8 cellular contexts compared by ENCODE assay signal in the genomic region with DNA sequence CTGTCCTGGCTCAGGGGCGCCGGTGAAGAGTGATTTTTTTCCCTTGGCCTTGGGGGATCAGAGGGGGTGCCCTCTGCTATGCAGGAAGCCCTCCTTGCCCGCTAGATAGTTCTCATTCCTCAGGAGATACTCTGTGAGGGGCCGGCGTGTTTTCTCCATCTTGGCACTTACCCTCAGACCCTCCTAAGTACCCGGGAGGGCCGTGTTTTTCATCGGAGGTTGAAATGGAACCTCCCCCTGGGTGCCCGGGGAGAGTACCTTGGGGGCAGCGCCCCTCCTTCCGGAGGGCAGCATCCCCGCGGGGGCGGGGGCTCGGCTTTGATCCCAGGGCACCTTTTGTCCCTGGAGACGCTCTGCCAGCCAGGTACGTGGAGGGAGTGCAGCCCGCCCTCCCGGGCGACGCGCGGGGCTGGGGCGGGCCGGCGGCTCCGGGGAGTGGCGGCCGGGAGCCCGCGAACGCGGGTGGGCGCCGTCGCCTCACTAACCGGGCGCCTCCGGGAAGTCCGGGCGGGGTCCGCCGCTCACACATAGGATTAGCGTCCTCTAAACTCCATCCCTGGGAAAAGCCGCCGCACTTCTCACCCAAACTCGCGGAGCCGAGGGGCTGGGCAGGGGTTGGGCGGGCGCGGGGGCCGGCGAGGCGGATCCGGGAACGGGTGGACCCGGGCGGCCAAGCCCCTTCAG. TPM values are rescaled to one million over a fixed set of nuclear protein-coding genes. Genes with fewer than 3 reads are reported as not detected.
DNase-seq lines count a peak whose midpoint lies in the region; ATAC-seq and TF ChIP-seq lines count a peak whose summit lies in the region.
"Not testable (repeated sequence)": the region's sequence is repeated elsewhere in the genome, so short reads cannot be mapped to it uniquely, and the experiment has no call there.

No MANE protein-coding gene starts in this region.

- H3K27ac Mint-ChIP-seq in Caco-2 (ENCODE audit: unreplicated experiment): not testable (repeated sequence)

- H3K4me3 ChIP-seq in Caco-2 (ENCODE audit: low read depth, low read length): peak overlapping the region; percentile 59
- H3K4me3 ChIP-seq in SJSA1: peak overlapping the region; percentile 65
- H3K4me3 ChIP-seq in fibroblast of pulmonary artery (replicated peaks; ENCODE audit: low read depth, low read length): peak overlapping the region; percentile 60
- peak overlapping the region; percentile 44 to 67 for H3K4me3 ChIP-seq in mucosa of rectum (ENCODE audit: low read length in 2 of 2)

- H3K9me3 ChIP-seq in Caco-2; SJSA1 (replicated peaks); mucosa of rectum (ENCODE audit: control insufficient read depth in 2 of 2, low read length in 2 of 2): not testable (repeated sequence)

- not testable (repeated sequence) for H3K27me3 ChIP-seq in Caco-2 (replicated peaks; ENCODE audit: control insufficient read depth, insufficient read depth, low read length); SJSA1 (replicated peaks); mucosa of rectum (ENCODE audit: control insufficient read depth in 2 of 2, insufficient read depth in 2 of 2, low read length in 2 of 2)

- H3K4me3 Mint-ChIP-seq in Caco-2 (ENCODE audit: unreplicated experiment): peak overlapping the region; percentile 62

- POLR2A ChIA-PET in Caco-2 (lab: Charles Lee): not testable (repeated sequence)

- peak overlapping the region; percentile 56 to 72 for H3K9ac ChIP-seq in mucosa of rectum (ENCODE audit: low read depth in 1 of 2, low read length in 2 of 2)

- CTCF ChIA-PET in Caco-2 (lab: Charles Lee): not testable (repeated sequence)

- peaks cover 22% of the 10 kb centered on the region for H3K36me3 Mint-ChIP-seq in Caco-2 (ENCODE audit: insufficient read depth, unreplicated experiment)

- H3K27me3 Mint-ChIP-seq in Caco-2 (ENCODE audit: insufficient read depth, unreplicated experiment): not testable (repeated sequence)

- intact Hi-C loops in Caco-2 (cut with micrococcal nuclease; ENCODE audit: unreplicated experiment): not testable (repeated sequence)

- not testable (repeated sequence) for H3K4me1 ChIP-seq in Caco-2; SJSA1 (replicated peaks); mucosa of rectum (ENCODE audit: control insufficient read depth in 2 of 2, insufficient read depth in 2 of 2, low read length in 2 of 2)

- DNase-seq in Caco-2 (peak; percentile 40 to 44), SJSA1 (ENCODE audit: low read depth in 1 of 2, low spot score in 2 of 2) (peak in 1 of 2 experiments; percentile 49)
- peak in 3 of 4 experiments; percentile 12 to 44 (median 36) for DNase-seq in activated naive CD4-positive, alpha-beta T cell (lab: John Stamatoyannopoulos, UW)
- not testable (repeated sequence) for DNase-seq in fibroblast of pulmonary artery (ENCODE audit: low read depth)
- peak; percentile 1 to 11 for DNase-seq in stimulated activated CD8-positive, alpha-beta memory T cell treated with anti-CD3 and anti-CD28 coated beads, Interleukin-15, amount 100 ng/mL, for 4 hours (ENCODE audit: low read depth in 2 of 2)

- not testable (repeated sequence) for TF ChIP-seq CTCF in Caco-2 (IDR thresholded peaks at IDR 0.05; ENCODE audit: insufficient read depth in 1 of 2, low read depth in 1 of 2, low read length in 1 of 2, severe bottlenecking in 1 of 2, unreplicated experiment in 1 of 2); fibroblast of pulmonary artery (IDR thresholded peaks at IDR 0.05; ENCODE audit: low read length, missing control alignments)

- peaks cover 17% of the 10 kb centered on the region for H3K4me1 Mint-ChIP-seq in Caco-2 (ENCODE audit: low read depth, unreplicated experiment)

- not testable (repeated sequence) for H3K9me3 Mint-ChIP-seq in Caco-2 (ENCODE audit: unreplicated experiment)

- peak; percentile 28 for ATAC-seq in GM21423 (IDR thresholded peaks at IDR 0.05; ENCODE audit: unreplicated experiment)
- peak; percentile 24 for ATAC-seq in HG03442 (IDR thresholded peaks at IDR 0.05; ENCODE audit: unreplicated experiment)

- BruUV-seq in Caco-2 (replicated peaks; lab: Mats Ljungman, UMichigan): not testable (repeated sequence)

- H3K27ac ChIP-seq in SJSA1 (peak overlapping the region; percentile 79), mucosa of rectum (ENCODE audit: low read depth in 2 of 2, low read length in 2 of 2) (peak overlapping the region; percentile 77 to 79)

- not testable (repeated sequence) for H3K36me3 ChIP-seq in Caco-2 (ENCODE audit: control insufficient read depth, insufficient read depth, low read length); mucosa of rectum (ENCODE audit: control insufficient read depth in 2 of 2, insufficient read depth in 2 of 2, low read length in 2 of 2)
- peaks cover 24% of the 10 kb centered on the region for H3K36me3 ChIP-seq in SJSA1

RNA-seq across cellular contexts. Expression of a gene that starts 0.8 kb away (rescaled TPM):
- total RNA-seq in Caco-2 (2022): 60.4 and 68.8 TPM in 2 replicates
- 60.7 and 65.9 TPM in 2 replicates for total RNA-seq in SJSA1 (2014; rRNA removed; shearing (Covaris generic))

RNA-seq across cellular contexts. Expression of a gene that starts 54.2 kb away (rescaled TPM):
- total RNA-seq in Caco-2 (2022): 29.6 and 31.4 TPM in 2 replicates
- total RNA-seq in SJSA1 (2014; rRNA removed; shearing (Covaris generic)): 18.9 and 29.9 TPM in 2 replicates
